Comparison of ENCODE assay signal across 1 cellular context in the genomic region with DNA sequence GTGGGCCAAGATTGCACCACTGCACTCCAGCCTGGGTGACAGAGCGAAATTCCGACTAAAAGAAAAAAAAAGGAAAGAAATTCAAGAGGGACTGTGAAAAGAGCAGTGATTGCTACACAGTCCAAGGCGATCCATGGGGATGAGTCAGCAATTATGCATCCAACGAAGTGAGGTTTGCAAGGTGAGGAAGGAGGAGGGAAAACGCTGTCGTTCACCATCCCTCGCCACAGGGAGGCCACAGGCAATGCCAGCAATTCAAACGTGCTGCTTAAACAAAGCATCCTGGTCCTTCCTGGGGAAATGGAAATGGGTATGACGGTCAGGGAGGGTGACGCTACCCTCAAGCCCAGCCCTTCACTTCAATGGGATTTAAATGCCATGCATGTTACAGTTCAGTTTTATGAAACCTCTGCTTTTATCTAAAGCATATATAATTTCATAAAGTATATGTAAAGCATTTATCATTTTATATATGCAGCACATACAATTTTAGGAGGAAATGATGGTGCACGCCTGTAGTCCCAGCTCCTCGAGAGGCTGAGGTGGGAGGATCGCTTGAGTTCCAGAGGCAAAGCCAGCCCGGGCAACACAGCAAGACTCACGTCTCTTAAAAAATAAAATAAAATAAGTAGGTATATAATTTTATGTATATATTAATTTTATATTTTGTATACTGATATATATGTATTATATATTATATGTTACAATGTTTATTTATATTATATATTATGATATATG.
TF ChIP-seq lines count a peak whose summit lies in the region.

No MANE protein-coding gene starts in this region.

TF ChIP-seq in H1, 55 proteins besides CTCF, POLR2A, EP300 and RAD21 (continued from another document):
- TF ChIP-seq GTF2F1 (IDR thresholded peaks at IDR 0.05; ENCODE audit: borderline replicate concordance, low read depth, low read length) = no peak
- no peak for TF ChIP-seq KDM5A (IDR thresholded peaks at IDR 0.05; ENCODE audit: low read length)
- TF ChIP-seq CHD2 (IDR thresholded peaks at IDR 0.05; ENCODE audit: low read length) = no peak
- no peak for TF ChIP-seq SRF (IDR thresholded peaks at IDR 0.05; ENCODE audit: low read depth, low read length)
- no peak for TF ChIP-seq GABPA (IDR thresholded peaks at IDR 0.05; ENCODE audit: borderline replicate concordance, insufficient read depth, low read length)
- TF ChIP-seq KDM4A (IDR thresholded peaks at IDR 0.05; ENCODE audit: low read depth, low read length, severe bottlenecking) = no peak
- no peak for TF ChIP-seq SUZ12 (IDR thresholded peaks at IDR 0.05; ENCODE audit: low read length)
- TF ChIP-seq JUN (IDR thresholded peaks at IDR 0.05; ENCODE audit: low read depth, low read length) = 0 out of 2 replicates have a peak, but pooled peaks have one; percentile 15
- no peak for TF ChIP-seq SIN3A (conservative IDR thresholded peaks at IDR 0.05 in 1 of 2, IDR thresholded peaks at IDR 0.05 in 1 of 2; ENCODE audit: low read depth in 1 of 2, low read length in 2 of 2)
- TF ChIP-seq SAP30 (IDR thresholded peaks at IDR 0.05; ENCODE audit: insufficient read depth, insufficient replicate concordance, low read length) = no peak
- TF ChIP-seq TAF1 (IDR thresholded peaks at IDR 0.05; ENCODE audit: low read depth, low read length) = no peak
- no peak for TF ChIP-seq SP4 (IDR thresholded peaks at IDR 0.05; ENCODE audit: low read length)
- TF ChIP-seq BRCA1 (IDR thresholded peaks at IDR 0.05; ENCODE audit: low read depth, low read length) = no peak
- no peak for TF ChIP-seq SP1 (IDR thresholded peaks at IDR 0.05; ENCODE audit: low read depth, low read length)
- TF ChIP-seq TAF7 (optimal IDR thresholded peaks at IDR 0.05; ENCODE audit: borderline replicate concordance, low read depth, low read length) = no peak
- TF ChIP-seq POLR2AphosphoS5 (IDR thresholded peaks at IDR 0.05; ENCODE audit: low read depth, low read length) = no peak
- no peak for TF ChIP-seq KDM1A (IDR thresholded peaks at IDR 0.05; ENCODE audit: borderline replicate concordance, low read length)
- no peak for TF ChIP-seq SP2 (IDR thresholded peaks at IDR 0.05; ENCODE audit: low read length)
- no peak for TF ChIP-seq USF2 (IDR thresholded peaks at IDR 0.05; ENCODE audit: low read length)
- TF ChIP-seq BCL11A (IDR thresholded peaks at IDR 0.05; ENCODE audit: low read depth in 2 of 2, low read length in 2 of 2) = no peak
- TF ChIP-seq MAFK (IDR thresholded peaks at IDR 0.05; ENCODE audit: low read depth, low read length) = peak; percentile 96
